In genomic region chr16:30901201-30902069, GRCh38 we compare ENCODE assay signal across 8 cellular contexts. TPM values are rescaled to one million over a fixed set of nuclear protein-coding genes. Genes with fewer than 3 reads are reported as not detected.
DNase-seq lines count a peak whose midpoint lies in the region; ATAC-seq and TF ChIP-seq lines count a peak whose summit lies in the region.

No MANE protein-coding gene starts in this region.

- H3K4me1 ChIP-seq in body of pancreas (peaks cover 27% of the 10 kb centered on the region), mucosa of stomach (ENCODE audit: control insufficient read depth, insufficient read depth, low read length) (peaks cover 22% of the 10 kb centered on the region)

- H3K4me3 ChIP-seq in AG04449 (ENCODE audit: low read depth, low read length) (peak overlapping the region; percentile 51), body of pancreas (no peak overlapping the region), mucosa of stomach (ENCODE audit: low read length) (no peak overlapping the region)

- no peaks in the 10 kb centered on the region for H3K9me3 ChIP-seq in body of pancreas
- H3K9me3 ChIP-seq in mucosa of stomach (ENCODE audit: control insufficient read depth, low read length): no peaks in the 10 kb centered on the region

- TF ChIP-seq CTCF in AG04449 (IDR thresholded peaks at IDR 0.05; ENCODE audit: insufficient read depth, low read length, missing control alignments) (no peak), body of pancreas (IDR thresholded peaks at IDR 0.05) (no peak)

- CTCF ChIA-PET in AG04449 (lab: Yijun Ruan, JAX): interaction anchor here (0.7 to 9.1 kb wide), 28 partner anchors 9 to 174 kb away, joined by 3 to 116 read pairs (median 5); partner anchors contain the start of genes BCL7C and RNF40

- no peak for ATAC-seq in body of pancreas
- ATAC-seq in sciatic nerve: no peak

- no peaks in the 10 kb centered on the region for H3K36me3 ChIP-seq in body of pancreas (replicated peaks in 1 of 2; ENCODE audit: insufficient read depth in 1 of 2, low read depth in 2 of 2)
- H3K36me3 ChIP-seq in mucosa of stomach (ENCODE audit: control insufficient read depth, insufficient read depth, low read length): no peaks in the 10 kb centered on the region

- H3K27ac ChIP-seq in body of pancreas: peak overlapping the region; percentile 74 to 95 (median 85)

- intact Hi-C loops in body of pancreas (cut with DNase I) (no loop called here), sciatic nerve (cut with DNase I) (no loop called here)

- DNase-seq in AG04449 (ENCODE audit: low read depth, low spot score): no peak
- DNase-seq in HuH-7 (ENCODE audit: low spot score): peak; percentile 28
- DNase-seq in body of pancreas: no peak
- no peak for DNase-seq in NCI-H446 treated with DMSO at 0.1 percent for 48 hours (lab: John Stamatoyannopoulos, UW)
- no peak for DNase-seq in NCI-H1694 (lab: John Stamatoyannopoulos, UW)
- DNase-seq in sciatic nerve (ENCODE audit: low spot score): no peak
- no peak for DNase-seq in DMS114 treated with DMSO at 0.1 percent for 48 hours (lab: John Stamatoyannopoulos, UW; ENCODE audit: unreplicated experiment)

- no peak for TF ChIP-seq POLR2A in body of pancreas (IDR thresholded peaks at IDR 0.05)

- 10 to 17% methylated on average over 10 to 12 of the region's 12 CpGs for WGBS in body of pancreas, 2 donors

- peak overlapping the region; percentile 36 for H3K9ac ChIP-seq in mucosa of stomach (ENCODE audit: low read length)

- H3K27me3 ChIP-seq in body of pancreas (no peaks in the 10 kb centered on the region), mucosa of stomach (ENCODE audit: control insufficient read depth, insufficient read depth, low read length) (no peaks in the 10 kb centered on the region)

- POLR2A ChIA-PET in AG04449 (lab: Yijun Ruan, JAX): interaction anchor here (0.6 to 2.5 kb wide), 6 partner anchors 27 to 967 kb away, joined by 3 to 8 read pairs (median 4); no protein-coding TSS in a partner anchor

RNA-seq across cellular contexts. Expression of gene CTF1, which starts 5.0 kb away (rescaled TPM):
- 1 to 10 TPM; 1.0 to 2.0 TPM for total RNA-seq in body of pancreas
- total RNA-seq in sciatic nerve: 13.3 TPM

RNA-seq across cellular contexts. Expression of gene BCL7C, which starts 7.6 kb away (rescaled TPM):
- total RNA-seq in body of pancreas (10 to 100 TPM; 19.8 to 24.1 TPM), sciatic nerve (36.6 TPM)

RNA-seq across cellular contexts. Expression of gene FBXL19, which starts 21.9 kb away (rescaled TPM):
- 10 to 100 TPM in 1 of 2 donors, 1 to 10 TPM in 1; 8.6 to 21.1 TPM for total RNA-seq in body of pancreas
- 13.1 TPM for total RNA-seq in sciatic nerve

RNA-seq across cellular contexts. Expression of gene ORAI3, which starts 47.4 kb away (rescaled TPM):
- total RNA-seq in body of pancreas (10 to 100 TPM in 1 of 2 donors, 1 to 10 TPM in 1; 7.9 to 27.2 TPM), sciatic nerve (21.8 TPM)

RNA-seq across cellular contexts. Expression of gene SETD1A, which starts 56.1 kb away (rescaled TPM):
- total RNA-seq in body of pancreas (10 to 100 TPM in 1 of 2 donors, 1 to 10 TPM in 1; 4.7 to 10.9 TPM), sciatic nerve (17.8 TPM)
